Comparison of ENCODE assay signal across 8 cellular contexts in the genomic region with DNA sequence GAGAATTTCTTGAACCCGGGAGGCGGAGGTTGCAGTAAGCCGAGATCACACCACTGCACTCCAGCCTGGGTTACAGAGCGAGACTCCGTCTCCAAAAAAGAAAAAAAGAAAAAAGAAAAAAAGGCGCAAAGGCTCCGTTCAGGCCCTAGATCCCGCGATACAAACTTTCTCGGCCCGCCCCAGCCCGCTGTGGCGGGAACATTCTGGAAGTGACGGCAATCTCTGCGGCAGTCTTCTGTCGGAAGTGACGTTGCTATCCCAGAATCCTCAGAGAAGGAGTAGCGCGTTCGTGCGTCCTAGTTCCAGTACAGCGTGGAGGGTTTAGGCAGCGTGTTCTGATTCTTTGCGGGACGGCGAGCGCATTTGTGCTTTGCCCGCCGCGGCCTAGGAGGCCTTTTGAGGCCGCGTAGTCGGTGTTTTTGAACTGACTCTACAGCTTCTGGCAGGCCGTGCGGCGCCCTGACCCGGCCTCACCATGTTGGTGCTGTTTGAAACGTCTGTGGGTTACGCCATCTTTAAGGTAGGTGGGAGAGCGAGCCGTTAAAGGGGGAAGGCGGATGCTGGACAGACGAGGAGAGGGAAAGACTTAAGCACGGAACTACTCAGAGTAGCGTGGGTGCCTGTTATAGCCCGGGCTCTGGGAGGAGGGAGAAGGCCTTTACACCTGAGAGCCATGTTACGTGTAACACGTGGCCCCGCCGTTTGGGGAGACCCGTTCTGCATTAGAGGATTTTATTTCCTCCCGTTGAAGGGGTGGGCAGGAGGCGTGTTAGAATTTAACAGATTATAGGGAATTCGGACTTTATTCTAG. TPM values are rescaled to one million over a fixed set of nuclear protein-coding genes. Genes with fewer than 3 reads are reported as not detected.
DNase-seq lines count a peak whose midpoint lies in the region; ATAC-seq and TF ChIP-seq lines count a peak whose summit lies in the region.

A gene with protein sequence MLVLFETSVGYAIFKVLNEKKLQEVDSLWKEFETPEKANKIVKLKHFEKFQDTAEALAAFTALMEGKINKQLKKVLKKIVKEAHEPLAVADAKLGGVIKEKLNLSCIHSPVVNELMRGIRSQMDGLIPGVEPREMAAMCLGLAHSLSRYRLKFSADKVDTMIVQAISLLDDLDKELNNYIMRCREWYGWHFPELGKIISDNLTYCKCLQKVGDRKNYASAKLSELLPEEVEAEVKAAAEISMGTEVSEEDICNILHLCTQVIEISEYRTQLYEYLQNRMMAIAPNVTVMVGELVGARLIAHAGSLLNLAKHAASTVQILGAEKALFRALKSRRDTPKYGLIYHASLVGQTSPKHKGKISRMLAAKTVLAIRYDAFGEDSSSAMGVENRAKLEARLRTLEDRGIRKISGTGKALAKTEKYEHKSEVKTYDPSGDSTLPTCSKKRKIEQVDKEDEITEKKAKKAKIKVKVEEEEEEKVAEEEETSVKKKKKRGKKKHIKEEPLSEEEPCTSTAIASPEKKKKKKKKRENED (plus strand): TSS at position 297 of the 811 bp plus-strand sequence. CDS start 179 bp downstream, at position 476.

- intact Hi-C loops in Right ventricle myocardium inferior (cut with DNase I) (no loop called here), ovary (cut with DNase I) (no loop called here), thyroid gland (cut with DNase I) (loop anchor here (5.0 kb wide), 1 partner anchor 367 kb away; a partner anchor contains a TSS)

- H3K79me2 ChIP-seq in SU-DHL-6 (ENCODE audit: insufficient read depth, low read length): peaks cover 51% of the 10 kb centered on the region

- H3K36me3 ChIP-seq in SU-DHL-6 (ENCODE audit: low read length): peaks cover 9% of the 10 kb centered on the region
- no peaks in the 10 kb centered on the region for H3K36me3 ChIP-seq in ovary
- no peaks in the 10 kb centered on the region for H3K36me3 ChIP-seq in thyroid gland

- H3K36me3 Mint-ChIP-seq in activated naive CD8-positive, alpha-beta T cell treated with anti-CD3 and anti-CD28 coated beads, Interleukin-2, amount 10 ng/mL, durations not matched to agents 7 days and 5 days: peaks cover 2% of the 10 kb centered on the region

- H3K4me2 ChIP-seq in SU-DHL-6 (ENCODE audit: low read depth, low read length, poor library complexity, severe bottlenecking): peak within 1 kb of the TSS; percentile 99

- TF ChIP-seq EP300 in ovary (IDR thresholded peaks at IDR 0.05): peak; percentile 88

- peak; percentile 93 for TF ChIP-seq POLR2A in GM10847 (IDR thresholded peaks at IDR 0.05; ENCODE audit: extremely low read depth, insufficient read length)
- TF ChIP-seq POLR2A in ovary (IDR thresholded peaks at IDR 0.05): peak; percentile 99
- peak; percentile 82 to 95 for TF ChIP-seq POLR2A in thyroid gland (IDR thresholded peaks at IDR 0.05)

- peak within 1 kb of the TSS; percentile 78 for H2AFZ ChIP-seq in SU-DHL-6 (ENCODE audit: low read depth, low read length, severe bottlenecking)

- peaks cover 29% of the 10 kb centered on the region for H3F3A ChIP-seq in SU-DHL-6 (ENCODE audit: insufficient read depth)

- no peaks in the 10 kb centered on the region for H3K9me2 ChIP-seq in SU-DHL-6 (replicated peaks; ENCODE audit: insufficient read depth, low read length)

- peak within 1 kb of the TSS; percentile 75 for H3K27ac Mint-ChIP-seq in activated naive CD8-positive, alpha-beta T cell treated with anti-CD3 and anti-CD28 coated beads, Interleukin-2, amount 10 ng/mL, durations not matched to agents 7 days and 5 days

- H3K4me3 ChIP-seq in SU-DHL-6 (ENCODE audit: insufficient read depth, low read length, poor library complexity, severe bottlenecking) (peak within 1 kb of the TSS; percentile 99), ovary (peak within 1 kb of the TSS; percentile 60), thyroid gland (replicated peaks in 1 of 3) (peak within 1 kb of the TSS; percentile 37 to 80 (median 65))

- POLR2A ChIA-PET in activated naive CD8-positive, alpha-beta T cell treated with anti-CD3 and anti-CD28 coated beads, Interleukin-2, amount 10 ng/mL, durations not matched to agents 7 days and 5 days (lab: Charles Lee): interaction anchor here (0.7 to 2.3 kb wide), 7 partner anchors 8 to 1468 kb away, joined by 3 to 16 read pairs (median 5); a partner anchor contains a TSS

- H3K4me1 Mint-ChIP-seq in activated naive CD8-positive, alpha-beta T cell treated with anti-CD3 and anti-CD28 coated beads, Interleukin-2, amount 10 ng/mL, durations not matched to agents 7 days and 5 days: peaks cover 21% of the 10 kb centered on the region

- no peaks in the 10 kb centered on the region for H3K27me3 Mint-ChIP-seq in activated naive CD8-positive, alpha-beta T cell treated with anti-CD3 and anti-CD28 coated beads, Interleukin-2, amount 10 ng/mL, durations not matched to agents 7 days and 5 days

- H3K9me3 ChIP-seq in SU-DHL-6 (ENCODE audit: insufficient read depth, low read length) (no peaks in the 10 kb centered on the region), ovary (no peaks in the 10 kb centered on the region), thyroid gland (no peaks in the 10 kb centered on the region)

- H3K4me3 Mint-ChIP-seq in activated naive CD8-positive, alpha-beta T cell treated with anti-CD3 and anti-CD28 coated beads, Interleukin-2, amount 10 ng/mL, durations not matched to agents 7 days and 5 days: peak within 1 kb of the TSS; percentile 70

- H3K9ac ChIP-seq in SU-DHL-6 (ENCODE audit: low read length): peak within 1 kb of the TSS; percentile 97

- H4K20me1 ChIP-seq in SU-DHL-6 (ENCODE audit: low read depth, low read length): peaks cover 31% of the 10 kb centered on the region

- no peaks in the 10 kb centered on the region for H3K9me3 Mint-ChIP-seq in activated naive CD8-positive, alpha-beta T cell treated with anti-CD3 and anti-CD28 coated beads, Interleukin-2, amount 10 ng/mL, durations not matched to agents 7 days and 5 days

- TF ChIP-seq CTCF in SU-DHL-6 (IDR thresholded peaks at IDR 0.05; ENCODE audit: insufficient read depth, low read length, poor library complexity, severe bottlenecking): no peak
- TF ChIP-seq CTCF in ovary (IDR thresholded peaks at IDR 0.05): no peak
- TF ChIP-seq CTCF in thyroid gland (IDR thresholded peaks at IDR 0.05): no peak

- peak within 1 kb of the TSS; percentile 90 for H3K27ac ChIP-seq in SU-DHL-6 (ENCODE audit: low read depth, low read length)
- peak within 1 kb of the TSS; percentile 82 to 86 for H3K27ac ChIP-seq in ovary
- peak within 1 kb of the TSS; percentile 91 to 98 (median 95) for H3K27ac ChIP-seq in thyroid gland

- ATAC-seq in HG02678 (IDR thresholded peaks at IDR 0.05; ENCODE audit: unreplicated experiment): peak; percentile 91
- peak; percentile 86 for ATAC-seq in activated naive CD8-positive, alpha-beta T cell treated with anti-CD3 and anti-CD28 coated beads, Interleukin-2, amount 10 ng/mL, durations not matched to agents 7 days and 5 days (ENCODE audit: low read depth)
- ATAC-seq in Right ventricle myocardium inferior: peak; percentile 99

- DNase-seq in NCI-H128 (lab: John Stamatoyannopoulos, UW; ENCODE audit: unreplicated experiment): peak; percentile 68
- peak; percentile 87 for DNase-seq in activated naive CD8-positive, alpha-beta T cell treated with anti-CD3 and anti-CD28 coated beads, Interleukin-2, amount 10 ng/mL, durations not matched to agents 7 days and 5 days
- peak; percentile 93 for DNase-seq in Right ventricle myocardium inferior (ENCODE audit: missing footprints)
- peak; percentile 87 to 92 (median 89) for DNase-seq in ovary
- peak; percentile 92 to 93 for DNase-seq in thyroid gland

- 0% methylated on average over 54 of the region's 54 CpGs for WGBS in ovary, 3 donors
- 0% methylated on average over 53 to 54 of the region's 54 CpGs for WGBS in thyroid gland, 2 donors

- H3K4me1 ChIP-seq in ovary (ENCODE audit: insufficient read depth) (peaks cover 6% of the 10 kb centered on the region), thyroid gland (peaks cover 0 to 6% of the 10 kb centered on the region in 2 donors)

- H3K27me3 ChIP-seq in SU-DHL-6 (ENCODE audit: low read length) (no peaks in the 10 kb centered on the region), ovary (no peaks in the 10 kb centered on the region), thyroid gland (no peaks in the 10 kb centered on the region)

RNA-seq across cellular contexts. Expression of the gene that starts here (rescaled TPM):
- total RNA-seq in activated naive CD8-positive, alpha-beta T cell treated with anti-CD3 and anti-CD28 coated beads, Interleukin-2, amount 10 ng/mL, durations not matched to agents 7 days and 5 days: 100 to 1,000 TPM; 103 TPM
- 22.8 TPM for total RNA-seq in Right ventricle myocardium inferior
- total RNA-seq in ovary: 10 to 100 TPM; 53.9 to 74.7 (median 64.0) TPM
- polyA plus RNA-seq in ovary: 10 to 100 TPM; 37.3 to 41.8 TPM
- 100 to 1,000 TPM in 2 of 4 donors, 10 to 100 TPM in 2; 68.2 to 151 (median 90.3) TPM for total RNA-seq in thyroid gland

Comparison
In these comparisons a context has a peak if more than half of its experiments do, and no peak if none do; other contexts are left out.
1. Peak in every context shown above with its lines: DNase-seq, ATAC-seq, H3K4me3 ChIP-seq and H3K27ac ChIP-seq.